8 cellular contexts compared by ENCODE assay signal in the genomic region with DNA sequence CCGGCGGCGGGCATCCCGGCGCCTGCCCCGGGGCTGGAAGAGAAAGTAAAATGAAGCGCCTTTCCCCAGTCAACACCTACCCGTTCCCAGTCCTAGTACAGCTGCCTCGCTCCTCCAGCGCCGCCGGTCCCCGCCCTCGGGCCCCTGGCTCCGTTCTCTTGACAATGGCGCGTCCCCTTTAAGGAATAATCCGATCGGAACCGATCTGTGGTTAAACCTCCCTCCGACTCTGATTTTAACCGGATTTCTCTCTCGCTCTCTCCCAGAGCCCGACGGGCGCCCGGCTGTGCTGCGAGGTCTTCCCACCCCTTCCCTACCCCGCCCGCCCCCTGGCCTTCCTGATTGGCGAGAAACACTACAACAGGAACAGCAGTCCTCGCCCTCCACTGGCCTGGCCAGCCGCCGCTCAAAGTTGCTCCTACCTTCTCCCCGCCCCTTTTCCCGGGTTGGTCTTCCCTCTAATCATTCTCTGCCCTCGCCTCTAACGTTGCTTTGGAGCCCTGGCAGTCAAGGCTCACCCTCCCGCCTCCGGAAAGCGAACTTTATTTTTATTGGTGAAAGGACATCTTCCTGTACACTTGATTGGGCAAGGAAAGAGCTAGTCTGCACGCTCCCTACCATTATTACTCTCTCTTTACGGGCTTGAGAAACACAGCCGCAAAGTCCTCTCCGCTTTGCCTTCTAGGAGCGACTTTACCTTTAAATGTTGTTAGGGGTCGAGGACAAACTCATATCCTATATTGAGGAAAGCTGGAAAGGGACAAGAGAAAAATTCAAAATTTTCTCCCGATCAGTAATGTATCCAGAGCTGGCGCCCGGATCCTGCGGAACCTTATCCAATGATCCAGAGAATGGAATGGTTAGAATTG. TPM values are rescaled to one million over a fixed set of nuclear protein-coding genes. Genes with fewer than 3 reads are reported as not detected.
DNase-seq lines count a peak whose midpoint lies in the region; ATAC-seq, FAIRE-seq and TF ChIP-seq lines count a peak whose summit lies in the region.

A gene (minus strand): TSS at position 282 of the 869 bp plus-strand sequence. CDS start 145,869 bp downstream, outside the sequence.

- H3K4me2 ChIP-seq in IMR-90 (ENCODE audit: low read depth, low read length) (peak within 1 kb of the TSS; percentile 100), endothelial cell of umbilical vein (ENCODE audit: insufficient read depth, low read length) (peak within 1 kb of the TSS; percentile 97)

- H3K23ac ChIP-seq in IMR-90 (ENCODE audit: low read depth, low read length): peak within 1 kb of the TSS; percentile 84

- H3K4me1 ChIP-seq in IMR-90 (ENCODE audit: control insufficient read depth, insufficient read depth, low read length): peaks cover 6% of the 10 kb centered on the region
- H3K4me1 ChIP-seq in endothelial cell of umbilical vein (ENCODE audit: control insufficient read depth, extremely low read depth, insufficient read depth, low read length): peaks cover 26% of the 10 kb centered on the region

- no peak within 1 kb of the TSS; the same call in 2 of the 3 replicates for H2BK15ac ChIP-seq in IMR-90 (ENCODE audit: low read depth, low read length)

- peak within 1 kb of the TSS; percentile 94 for H2AFZ ChIP-seq in IMR-90 (replicated peaks; ENCODE audit: low read length, poor library complexity)
- peak within 1 kb of the TSS; percentile 82 for H2AFZ ChIP-seq in endothelial cell of umbilical vein (ENCODE audit: low read depth, low read length)

- peak within 1 kb of the TSS; percentile 43 for H4K5ac ChIP-seq in IMR-90 (ENCODE audit: low read depth, low read length)

- TF ChIP-seq POLR2A in IMR-90 (IDR thresholded peaks at IDR 0.05; ENCODE audit: low read depth, low read length) (peak; percentile 79), endothelial cell of umbilical vein (IDR thresholded peaks at IDR 0.05; ENCODE audit: low read depth, low read length) (peak; percentile 48)

- peak within 1 kb of the TSS; percentile 86 for H3K14ac ChIP-seq in IMR-90 (replicated peaks; ENCODE audit: low read depth, low read length)

- POLR2A ChIA-PET in IMR-90 (lab: Charles Lee; ENCODE audit: unreplicated experiment) (interaction anchor here (0.6 kb wide), 2 partner anchors 126 to 132 kb away, joined by 3 to 5 read pairs; no protein-coding TSS in a partner anchor), endothelial cell of umbilical vein (lab: Charles Lee) (interaction anchor here (0.6 to 1.4 kb wide), 6 partner anchors 21 to 178 kb away, joined by 3 to 10 read pairs (median 4); no protein-coding TSS in a partner anchor)

- H3K9ac ChIP-seq in IMR-90 (ENCODE audit: low read depth, low read length) (peak within 1 kb of the TSS; percentile 75), endothelial cell of umbilical vein (replicated peaks; ENCODE audit: extremely low read depth, insufficient read depth, low read length) (peak within 1 kb of the TSS; percentile 98)

- H3K27me3 ChIP-seq in IMR-90 (ENCODE audit: control insufficient read depth, insufficient read depth, low read length) (no peaks in the 10 kb centered on the region), endothelial cell of umbilical vein (ENCODE audit: control insufficient read depth in 2 of 2, insufficient read depth in 2 of 2, low read length in 2 of 2) (no peaks in the 10 kb centered on the region)

- no peak within 1 kb of the TSS for H2AK5ac ChIP-seq in IMR-90 (ENCODE audit: low read depth, low read length)

- H3K79me1 ChIP-seq in IMR-90 (ENCODE audit: low read depth in 1 of 2, low read length in 2 of 2): peaks cover 2 to 17% of the 10 kb centered on the region in 2 experiments; a peak in 2 of 4 replicates

- intact Hi-C loops in IMR-90 (cut with micrococcal nuclease): loop anchor here (1.0 to 5.0 kb wide), 8 partner anchors 33 to 202 kb away; a partner anchor contains a TSS
- intact Hi-C loops in endothelial cell of umbilical vein (cut with micrococcal nuclease): loop anchor here (1.0 to 10.0 kb wide), 8 partner anchors 21 to 202 kb away; a partner anchor contains a TSS

- in situ Hi-C loops in IMR-90 (cut with MboI; ENCODE audit: low sequenced_read_pairs): loop anchor here (5.0 kb wide), 1 partner anchor 47 kb away; no protein-coding TSS in a partner anchor

- peaks cover 23% of the 10 kb centered on the region for H4K20me1 ChIP-seq in IMR-90 (ENCODE audit: insufficient read depth, low read length)
- no peaks in the 10 kb centered on the region for H4K20me1 ChIP-seq in endothelial cell of umbilical vein (replicated peaks; ENCODE audit: control insufficient read depth, extremely low read depth, insufficient read depth, low read length)

- no peaks in the 10 kb centered on the region for H3K36me3 ChIP-seq in IMR-90 (ENCODE audit: control insufficient read depth, insufficient read depth, low read length)
- no peaks in the 10 kb centered on the region for H3K36me3 ChIP-seq in endothelial cell of umbilical vein (ENCODE audit: control insufficient read depth in 2 of 2, extremely low read depth in 1 of 2, insufficient read depth in 2 of 2, low read length in 2 of 2)

- H3K9me1 ChIP-seq in IMR-90 (ENCODE audit: insufficient read depth, low read length): no peaks in the 10 kb centered on the region
- no peaks in the 10 kb centered on the region for H3K9me1 ChIP-seq in endothelial cell of umbilical vein (replicated peaks; ENCODE audit: control insufficient read depth, extremely low read depth, insufficient read depth, low read length)

- ATAC-seq in GM21528 (IDR thresholded peaks at IDR 0.05; ENCODE audit: low FRiP score, unreplicated experiment) (peak; percentile 93), IMR-90 (ENCODE audit: low read depth) (peak; percentile 94)

- H3K79me2 ChIP-seq in endothelial cell of umbilical vein (ENCODE audit: control insufficient read depth, insufficient read depth, low read length): peaks cover 40% of the 10 kb centered on the region

- BruUV-seq in IMR-90 (replicated peaks; lab: Mats Ljungman, UMichigan) (no TSS peak), endothelial cell of umbilical vein (replicated peaks; lab: Mats Ljungman, UMichigan) (no TSS peak)

- DNase-seq in DMS 273 (lab: John Stamatoyannopoulos, UW; ENCODE audit: unreplicated experiment) (peak; percentile 99), IMR-90 (peak; percentile 99), OCI-M1 (lab: John Stamatoyannopoulos, UW) (peak; percentile 99), activated T-cell treated with anti-CD3 and anti-CD28 coated beads for 24 hours (ENCODE audit: low read depth) (peak; percentile 97), endothelial cell of umbilical vein (ENCODE audit: low read depth, low spot score) (peak; percentile 100), midbrain (lab: John Stamatoyannopoulos, UW) (peak; percentile 100)
- peak; percentile 94 to 96 for DNase-seq in stimulated activated CD8-positive, alpha-beta memory T cell treated with anti-CD3 and anti-CD28 coated beads, Interleukin-2, amount 100 ng/mL, for 48 hours (ENCODE audit: low read depth in 2 of 2)

- H3K9me3 ChIP-seq in IMR-90 (ENCODE audit: control insufficient read depth, insufficient read depth, low read length) (no peaks in the 10 kb centered on the region), endothelial cell of umbilical vein (replicated peaks; ENCODE audit: control insufficient read depth, insufficient read depth, low read length) (no peaks in the 10 kb centered on the region)

- CTCF ChIA-PET in IMR-90 (lab: Yijun Ruan, JAX) (interaction anchor here (1.0 kb wide), 1 partner anchor 10 kb away, joined by 3 read pairs; no protein-coding TSS in a partner anchor), endothelial cell of umbilical vein (lab: Charles Lee) (interaction anchor here (0.7 to 3.7 kb wide), 6 partner anchors 10 to 201 kb away, joined by 3 to 41 read pairs (median 6); no protein-coding TSS in a partner anchor)

- H2BK5ac ChIP-seq in IMR-90 (ENCODE audit: low read depth, low read length, poor library complexity, severe bottlenecking): peak within 1 kb of the TSS; percentile 78

- peak within 1 kb of the TSS; percentile 21 for H3K18ac ChIP-seq in IMR-90 (ENCODE audit: low read depth, low read length)

- peak within 1 kb of the TSS; percentile 71 to 86 for H4K8ac ChIP-seq in IMR-90 (ENCODE audit: low read depth in 2 of 2, low read length in 2 of 2)

- TF ChIP-seq CTCF in IMR-90 (conservative IDR thresholded peaks at IDR 0.05; ENCODE audit: low read depth, low read length) (no peak), endothelial cell of umbilical vein (IDR thresholded peaks at IDR 0.05; ENCODE audit: extremely low read depth in 1 of 2, insufficient read depth in 1 of 2, low read depth in 1 of 2, low read length in 2 of 2) (no peak)

- dilution Hi-C loops in IMR-90 (cut with HindIII; ENCODE audit: low sequenced_read_pairs, unreplicated experiment): no loop called here
- dilution Hi-C loops in endothelial cell of umbilical vein (cut with MboI; ENCODE audit: extremely low pct_ligation_motif_present, low sequenced_read_pairs): no loop called here

- H2BK20ac ChIP-seq in IMR-90 (ENCODE audit: low read depth, low read length): no peak within 1 kb of the TSS

- H3K4ac ChIP-seq in IMR-90 (ENCODE audit: low read depth, low read length): peak within 1 kb of the TSS; percentile 74

- no peak for TF ChIP-seq RAD21 in IMR-90 (IDR thresholded peaks at IDR 0.05; ENCODE audit: low read length)

- H3K56ac ChIP-seq in IMR-90 (ENCODE audit: extremely low read depth, insufficient read depth, low read length): peak within 1 kb of the TSS; percentile 80

- H4K91ac ChIP-seq in IMR-90 (ENCODE audit: insufficient read depth, low read depth, low read length): peak within 1 kb of the TSS; percentile 23; the same call in 1 of the 2 replicates

- FAIRE-seq in endothelial cell of umbilical vein (lab: Jason Lieb, UNC): peak; percentile 86

- H2AK9ac ChIP-seq in IMR-90 (replicated peaks; ENCODE audit: low read depth, low read length, poor library complexity): peak within 1 kb of the TSS; percentile 89

- H3K27ac ChIP-seq in IMR-90 (ENCODE audit: insufficient read depth, low read length): peak within 1 kb of the TSS; percentile 85
- H3K27ac ChIP-seq in endothelial cell of umbilical vein (ENCODE audit: insufficient read depth, low read depth, low read length): peak within 1 kb of the TSS; percentile 92

- WGBS in IMR-90 (ENCODE audit: extremely low coverage in 2 of 2, insufficient read length in 1 of 2), 2 experiments: 1% methylated on average over 28 of the region's 51 CpGs; no CpG with 5 or more reads in 1 of the 2 experiments

- H3K4me3 ChIP-seq in IMR-90 (ENCODE audit: insufficient read depth, low read depth, low read length) (peak within 1 kb of the TSS; percentile 69), endothelial cell of umbilical vein (replicated peaks in 1 of 3; ENCODE audit: insufficient read depth in 1 of 3, low read depth in 1 of 3, low read length in 3 of 3) (peak within 1 kb of the TSS; percentile 90 to 95 (median 95))

- peak within 1 kb of the TSS; percentile 68 for H2BK120ac ChIP-seq in IMR-90 (ENCODE audit: low read depth, low read length)

RNA-seq across cellular contexts. Expression of the gene that starts here (rescaled TPM):
- total RNA-seq in IMR-90 (2012; rRNA removed) (77.4 and 82.2 TPM in 2 replicates), endothelial cell of umbilical vein (79.8 and 84.9 TPM in 2 replicates)
- polyA plus RNA-seq in IMR-90 (2012; rRNA removed) (7.7 and 9.9 TPM in 2 replicates), endothelial cell of umbilical vein (12.5 and 17.0 TPM in 2 replicates)
- 2.1 TPM in 2 replicates for polyA plus RNA-seq in IMR-90 (2012; cell fraction: cytosol; rRNA removed)
- 4.4 and 32.2 TPM in 2 replicates for polyA plus RNA-seq in IMR-90 (2012; cell fraction: nucleus; rRNA removed; ENCODE audit: low replicate concordance)
- 13.5 and 15.9 TPM in 2 replicates for polyA plus RNA-seq in endothelial cell of umbilical vein (2011; cell fraction: cytosol; rRNA removed)
- polyA plus RNA-seq in endothelial cell of umbilical vein (2011; cell fraction: nucleus; rRNA removed): 107 and 117 TPM in 2 replicates
- 24.2 and 32.3 TPM in 2 replicates for polyA plus RNA-seq in endothelial cell of umbilical vein (2012)
- 168 TPM in 2 replicates for polyA minus RNA-seq in endothelial cell of umbilical vein
- 17.4 TPM for polyA minus RNA-seq in endothelial cell of umbilical vein (2011; cell fraction: cytosol; rRNA and poly(A)+ RNA removed)
- 404 and 559 TPM in 2 replicates for polyA minus RNA-seq in endothelial cell of umbilical vein (2011; cell fraction: nucleus; rRNA and poly(A)+ RNA removed)

Comparison
In these comparisons a context has a peak if more than half of its experiments do, and no peak if none do; other contexts are left out.
1. Peak in every context shown above with its lines: DNase-seq, ATAC-seq, H3K4me3 ChIP-seq and H3K27ac ChIP-seq.